Comparison of ENCODE assay signal across 32 cellular contexts in the genomic region with DNA sequence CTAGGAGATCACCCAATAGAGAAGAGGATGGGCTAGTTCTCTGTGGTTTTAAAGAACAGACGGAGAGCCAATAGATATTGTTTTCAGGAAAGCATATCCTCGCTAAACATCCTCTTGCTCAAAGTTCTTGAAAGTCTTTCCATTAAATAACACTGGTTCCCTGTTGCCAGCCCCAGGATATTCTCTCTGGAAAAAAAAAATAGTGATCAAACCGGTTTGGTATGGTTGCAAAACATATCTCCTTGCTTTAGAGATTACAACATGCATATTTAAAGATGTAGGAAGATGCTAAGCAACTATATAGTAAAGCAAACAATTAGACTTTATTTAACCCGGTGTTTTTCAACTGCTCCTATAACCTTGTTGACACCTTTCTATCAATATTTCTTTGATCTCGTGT.
"Had no signal": no experiment of that assay in that cellular context is flagged by ENCODE, and none has a peak within 500 bp of the region (broad histone marks: within the 10 kb centered on the region; RNA-seq: fewer than 3 reads in every experiment).

No MANE protein-coding gene starts in this region.

- H3K4me3 ChIP-seq: heart right ventricle, left ventricle myocardium inferior, lung, mucosa of descending colon, pancreas, psoas muscle, sigmoid colon had no signal

- H3K27ac ChIP-seq: heart right ventricle, left ventricle myocardium inferior, neutrophil, pancreas, psoas muscle, sigmoid colon, WERI-Rb-1 had no signal

- ATAC-seq: activated CD4-positive, CD25-positive, alpha-beta regulatory T cell treated with anti-CD3 and anti-CD28 coated beads, Interleukin-2, amount 50 U/mL, for 24 hours; esophagus mucosa; heart right ventricle; mucosa of descending colon; natural killer cell treated with Interleukin-12 subunit alpha and Interleukin-12 subunit beta and Interleukin-15 and Interleukin-18, amount 100 ng/mL, for 72 hours; psoas muscle; stimulated activated memory B cell treated with anti-CD40 and anti-IgM and Interleukin-4, amounts not matched to agents 10 μg/mL and 1 μg/mL and 100 μg/mL, for 72 hours; stimulated activated naive CD8-positive, alpha-beta T cell treated with anti-CD3 and anti-CD28 coated beads, Interleukin-15, amount 100 ng/mL, for 72 hours had no signal

- H3K4me1 ChIP-seq: heart right ventricle, pancreas, sigmoid colon had no signal

- H3K27me3 ChIP-seq: neutrophil, pancreas, sigmoid colon had no signal

- H3K9me3 Mint-ChIP-seq: activated naive CD4-positive, alpha-beta T cell treated with anti-CD3 and anti-CD28 coated beads, Interleukin-2, amount 10 ng/mL, durations not matched to agents 7 days and 5 days; activated naive CD8-positive, alpha-beta T cell treated with anti-CD3 and anti-CD28 coated beads, Interleukin-2, amount 10 ng/mL, durations not matched to agents 7 days and 5 days; activated T-helper 1 cell treated with anti-CD3 and anti-CD28 coated beads, Interleukin-12 subunit alpha, Interleukin-12 subunit beta, Interleukin-2, Interleukin-4 antibody, amounts not matched to agents 30 ng/mL and 10 ng/mL and 1 ng/mL, durations not matched to agents 14 hours and 24 hours and 36 hours; natural killer cell treated with Interleukin-12 subunit alpha and Interleukin-12 subunit beta and Interleukin-15 and Interleukin-18, amount 100 ng/mL, for 72 hours; stimulated activated memory B cell treated with anti-CD40 and anti-IgM and Interleukin-4, amounts not matched to agents 10 μg/mL and 1 μg/mL and 100 μg/mL, for 72 hours; stimulated activated naive CD8-positive, alpha-beta T cell treated with anti-CD3 and anti-CD28 coated beads, Interleukin-15, amount 100 ng/mL, for 72 hours; T-helper 1 cell treated with Interleukin-12 subunit alpha and Interleukin-12 subunit beta and Interleukin-4 antibody, amounts not matched to agents 30 μg/mL and 1 μg/mL, for 36 hours had no signal

- H3K36me3 Mint-ChIP-seq: activated naive CD4-positive, alpha-beta T cell treated with anti-CD3 and anti-CD28 coated beads, Interleukin-2, amount 10 ng/mL, durations not matched to agents 7 days and 5 days; activated naive CD8-positive, alpha-beta T cell treated with anti-CD3 and anti-CD28 coated beads, Interleukin-2, amount 10 ng/mL, durations not matched to agents 7 days and 5 days; natural killer cell treated with Interleukin-12 subunit alpha and Interleukin-12 subunit beta and Interleukin-15 and Interleukin-18, amount 100 ng/mL, for 72 hours; stimulated activated memory B cell treated with anti-CD40 and anti-IgM and Interleukin-4, amounts not matched to agents 10 μg/mL and 1 μg/mL and 100 μg/mL, for 72 hours had no signal

- H3K27me3 Mint-ChIP-seq: activated naive CD4-positive, alpha-beta T cell treated with anti-CD3 and anti-CD28 coated beads, Interleukin-2, amount 10 ng/mL, durations not matched to agents 7 days and 5 days; activated naive CD8-positive, alpha-beta T cell treated with anti-CD3 and anti-CD28 coated beads, Interleukin-2, amount 10 ng/mL, durations not matched to agents 7 days and 5 days; stimulated activated memory B cell treated with anti-CD40 and anti-IgM and Interleukin-4, amounts not matched to agents 10 μg/mL and 1 μg/mL and 100 μg/mL, for 72 hours; stimulated activated naive CD8-positive, alpha-beta T cell treated with anti-CD3 and anti-CD28 coated beads, Interleukin-15, amount 100 ng/mL, for 72 hours had no signal

- DNase-seq: activated CD4-positive, alpha-beta T cell treated with anti-CD3 and anti-CD28 coated beads for 48 hours; activated CD4-positive, alpha-beta T cell treated with anti-CD3 and anti-CD28 coated beads, Interleukin-2, amount 50 U/mL, for 48 hours; activated CD8-positive, alpha-beta memory T cell treated with anti-CD3 and anti-CD28 coated beads for 24 hours; activated gamma-delta T cell; activated naive CD4-positive, alpha-beta T cell treated with anti-CD3 and anti-CD28 coated beads, Interleukin-2, amount 10 ng/mL, durations not matched to agents 7 days and 5 days; activated naive CD8-positive, alpha-beta T cell treated with anti-CD3 and anti-CD28 coated beads, Interleukin-2, amount 10 ng/mL, durations not matched to agents 7 days and 5 days; amniotic stem cell; central memory CD4-positive, alpha-beta T cell; foreskin melanocyte; heart right ventricle; left ventricle myocardium inferior; mesendoderm; mucosa of descending colon; pancreas; psoas muscle; sigmoid colon; small intestine; stimulated activated CD4-positive, alpha-beta T cell treated with anti-CD3 and anti-CD28 coated beads, Interleukin-1b, Interleukin-23, amount 100 ng/mL, for 48 hours; stimulated activated CD4-positive, alpha-beta T cell treated with anti-CD3 and anti-CD28 coated beads, Interleukin-4, amount 100 ng/mL, for 4 hours; stimulated activated CD8-positive, alpha-beta memory T cell treated with anti-CD3 and anti-CD28 coated beads, Interleukin-4, amount 100 ng/mL, for 48 hours; stimulated activated naive CD8-positive, alpha-beta T cell treated with anti-CD3 and anti-CD28 coated beads, Interleukin-15, amount 100 ng/mL, for 72 hours; substantia nigra; T-helper 9 cell; WERI-Rb-1 had no signal

- H3K4me3 Mint-ChIP-seq: activated naive CD4-positive, alpha-beta T cell treated with anti-CD3 and anti-CD28 coated beads, Interleukin-2, amount 10 ng/mL, durations not matched to agents 7 days and 5 days; activated naive CD8-positive, alpha-beta T cell treated with anti-CD3 and anti-CD28 coated beads, Interleukin-2, amount 10 ng/mL, durations not matched to agents 7 days and 5 days; activated T-helper 1 cell treated with anti-CD3 and anti-CD28 coated beads, Interleukin-12 subunit alpha, Interleukin-12 subunit beta, Interleukin-2, Interleukin-4 antibody, amounts not matched to agents 30 ng/mL and 10 ng/mL and 1 ng/mL, durations not matched to agents 14 hours and 24 hours and 36 hours; natural killer cell treated with Interleukin-12 subunit alpha and Interleukin-12 subunit beta and Interleukin-15 and Interleukin-18, amount 100 ng/mL, for 72 hours; stimulated activated memory B cell treated with anti-CD40 and anti-IgM and Interleukin-4, amounts not matched to agents 10 μg/mL and 1 μg/mL and 100 μg/mL, for 72 hours; stimulated activated naive CD8-positive, alpha-beta T cell treated with anti-CD3 and anti-CD28 coated beads, Interleukin-15, amount 100 ng/mL, for 72 hours; T-helper 1 cell treated with Interleukin-12 subunit alpha and Interleukin-12 subunit beta and Interleukin-4 antibody, amounts not matched to agents 30 μg/mL and 1 μg/mL, for 36 hours had no signal

- H3K27ac Mint-ChIP-seq: activated naive CD4-positive, alpha-beta T cell treated with anti-CD3 and anti-CD28 coated beads, Interleukin-2, amount 10 ng/mL, durations not matched to agents 7 days and 5 days; activated naive CD8-positive, alpha-beta T cell treated with anti-CD3 and anti-CD28 coated beads, Interleukin-2, amount 10 ng/mL, durations not matched to agents 7 days and 5 days; activated T-helper 1 cell treated with anti-CD3 and anti-CD28 coated beads, Interleukin-12 subunit alpha, Interleukin-12 subunit beta, Interleukin-2, Interleukin-4 antibody, amounts not matched to agents 30 ng/mL and 10 ng/mL and 1 ng/mL, durations not matched to agents 14 hours and 24 hours and 36 hours; natural killer cell treated with Interleukin-12 subunit alpha and Interleukin-12 subunit beta and Interleukin-15 and Interleukin-18, amount 100 ng/mL, for 72 hours; stimulated activated memory B cell treated with anti-CD40 and anti-IgM and Interleukin-4, amounts not matched to agents 10 μg/mL and 1 μg/mL and 100 μg/mL, for 72 hours; stimulated activated naive CD8-positive, alpha-beta T cell treated with anti-CD3 and anti-CD28 coated beads, Interleukin-15, amount 100 ng/mL, for 72 hours; T-helper 1 cell treated with Interleukin-12 subunit alpha and Interleukin-12 subunit beta and Interleukin-4 antibody, amounts not matched to agents 30 μg/mL and 1 μg/mL, for 36 hours had no signal

- H3K9me3 ChIP-seq: heart right ventricle, left ventricle myocardium inferior, mucosa of descending colon, neutrophil, pancreas, psoas muscle, sigmoid colon had no signal

- H3K36me3 ChIP-seq: heart right ventricle, left ventricle myocardium inferior, neutrophil, pancreas, sigmoid colon, WERI-Rb-1 had no signal

- H3K4me1 Mint-ChIP-seq: activated naive CD4-positive, alpha-beta T cell treated with anti-CD3 and anti-CD28 coated beads, Interleukin-2, amount 10 ng/mL, durations not matched to agents 7 days and 5 days; activated naive CD8-positive, alpha-beta T cell treated with anti-CD3 and anti-CD28 coated beads, Interleukin-2, amount 10 ng/mL, durations not matched to agents 7 days and 5 days; stimulated activated memory B cell treated with anti-CD40 and anti-IgM and Interleukin-4, amounts not matched to agents 10 μg/mL and 1 μg/mL and 100 μg/mL, for 72 hours; stimulated activated naive CD8-positive, alpha-beta T cell treated with anti-CD3 and anti-CD28 coated beads, Interleukin-15, amount 100 ng/mL, for 72 hours had no signal
